In the genomic region with DNA sequence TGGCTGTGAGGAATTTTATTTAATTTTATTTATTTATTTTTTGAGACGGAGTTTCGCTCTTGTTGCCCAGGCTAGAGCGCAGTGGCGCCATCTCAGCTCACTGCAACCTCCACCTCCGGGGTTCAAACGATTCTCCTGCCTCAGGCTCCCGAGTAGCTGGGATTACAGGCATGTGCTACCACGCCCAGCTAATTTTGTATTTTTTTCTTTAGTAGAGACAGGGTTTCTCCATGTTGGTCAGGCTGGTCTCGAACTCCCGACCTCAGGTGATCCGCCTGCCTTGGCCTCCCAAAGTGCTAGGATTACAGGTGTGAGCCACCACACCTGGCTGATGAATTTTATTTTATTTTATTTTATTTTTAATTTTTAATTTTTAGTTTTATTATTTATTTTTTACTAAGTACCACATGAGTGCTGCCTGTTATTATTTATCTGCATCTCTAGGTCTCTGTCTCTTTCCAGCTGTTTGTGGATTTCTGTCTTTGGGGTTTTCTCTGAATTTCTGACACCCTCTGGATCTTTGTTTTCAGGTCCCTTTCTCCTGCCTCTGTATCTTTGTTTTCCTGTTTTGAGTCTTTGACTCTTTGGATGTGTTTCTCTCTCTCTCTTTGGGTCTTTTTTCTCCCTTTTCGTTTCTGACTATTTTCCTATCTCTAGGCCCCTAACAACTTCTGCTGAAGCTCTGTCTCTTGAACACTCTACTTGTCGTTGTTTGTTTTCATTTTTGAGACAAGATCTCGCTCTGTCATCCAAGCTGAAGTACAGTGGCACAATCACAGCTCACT, we compare ENCODE assay signal across 1 cellular context.
TF ChIP-seq lines count a peak whose summit lies in the region.

No MANE protein-coding gene starts in this region.

TF ChIP-seq in HEK293, 187 proteins besides CTCF, POLR2A, EP300 and RAD21:
- TF ChIP-seq ZNF777 (tag by site-specific recombination; IDR thresholded peaks at IDR 0.05; ENCODE audit: borderline replicate concordance): 0 out of 2 replicates have a peak, but pooled peaks have one; percentile 18
- TF ChIP-seq BCL11B (tag by site-specific recombination; IDR thresholded peaks at IDR 0.05; ENCODE audit: low read depth): peak; percentile 71; the same call in 1 of the 2 replicates
- 0 out of 2 replicates have a peak, but pooled peaks have one; percentile 5 for TF ChIP-seq ZNF335 (tag by site-specific recombination; conservative IDR thresholded peaks at IDR 0.05)
- TF ChIP-seq ZNF391 (tag by site-specific recombination; IDR thresholded peaks at IDR 0.05; ENCODE audit: borderline replicate concordance, low read depth): peak; percentile 49; the same call in 1 of the 2 replicates
- TF ChIP-seq PRDM1 (tag by site-specific recombination; IDR thresholded peaks at IDR 0.05): peak; percentile 41; the same call in 1 of the 2 replicates
- TF ChIP-seq, protein P1, sequence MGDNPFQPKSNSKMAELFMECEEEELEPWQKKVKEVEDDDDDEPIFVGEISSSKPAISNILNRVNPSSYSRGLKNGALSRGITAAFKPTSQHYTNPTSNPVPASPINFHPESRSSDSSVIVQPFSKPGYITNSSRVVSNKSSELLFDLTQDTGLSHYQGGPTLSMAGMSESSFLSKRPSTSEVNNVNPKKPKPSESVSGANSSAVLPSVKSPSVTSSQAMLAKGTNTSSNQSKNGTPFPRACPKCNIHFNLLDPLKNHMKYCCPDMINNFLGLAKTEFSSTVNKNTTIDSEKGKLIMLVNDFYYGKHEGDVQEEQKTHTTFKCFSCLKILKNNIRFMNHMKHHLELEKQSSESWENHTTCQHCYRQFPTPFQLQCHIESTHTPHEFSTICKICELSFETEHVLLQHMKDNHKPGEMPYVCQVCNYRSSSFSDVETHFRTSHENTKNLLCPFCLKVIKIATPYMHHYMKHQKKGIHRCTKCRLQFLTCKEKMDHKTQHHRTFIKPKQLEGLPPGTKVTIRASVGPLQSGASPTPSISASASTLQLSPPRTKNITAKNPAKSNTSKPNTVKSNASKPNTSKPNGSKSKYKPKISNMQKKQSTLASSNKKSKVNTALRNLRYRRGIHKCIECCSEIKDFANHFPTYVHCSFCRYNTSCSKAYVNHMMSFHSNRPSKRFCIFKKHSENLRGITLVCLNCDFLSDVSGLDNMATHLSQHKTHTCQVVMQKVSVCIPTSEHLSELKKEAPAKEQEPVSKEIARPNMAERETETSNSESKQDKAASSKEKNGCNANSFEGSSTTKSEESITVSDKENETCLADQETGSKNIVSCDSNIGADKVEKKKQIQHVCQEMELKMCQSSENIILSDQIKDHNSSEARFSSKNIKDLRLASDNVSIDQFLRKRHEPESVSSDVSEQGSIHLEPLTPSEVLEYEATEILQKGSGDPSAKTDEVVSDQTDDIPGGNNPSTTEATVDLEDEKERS (tag by site-specific recombination; IDR thresholded peaks at IDR 0.05): 0 out of 2 replicates have a peak, but pooled peaks have one; percentile 35
- 0 out of 2 replicates have a peak, but pooled peaks have one; percentile 24 for TF ChIP-seq ZNF624 (tag by site-specific recombination; IDR thresholded peaks at IDR 0.05)
- peak; percentile 67; the same call in 1 of the 2 replicates for TF ChIP-seq ZNF664 (tag by site-specific recombination; IDR thresholded peaks at IDR 0.05)
- TF ChIP-seq ZNF837 (tag by site-specific recombination; IDR thresholded peaks at IDR 0.05): 0 out of 2 replicates have a peak, but pooled peaks have one; percentile 36
- TF ChIP-seq, protein P2, sequence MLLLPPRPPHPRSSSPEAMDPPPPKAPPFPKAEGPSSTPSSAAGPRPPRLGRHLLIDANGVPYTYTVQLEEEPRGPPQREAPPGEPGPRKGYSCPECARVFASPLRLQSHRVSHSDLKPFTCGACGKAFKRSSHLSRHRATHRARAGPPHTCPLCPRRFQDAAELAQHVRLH (tag by site-specific recombination; IDR thresholded peaks at IDR 0.05): peak; percentile 86
- TF ChIP-seq, protein P3, sequence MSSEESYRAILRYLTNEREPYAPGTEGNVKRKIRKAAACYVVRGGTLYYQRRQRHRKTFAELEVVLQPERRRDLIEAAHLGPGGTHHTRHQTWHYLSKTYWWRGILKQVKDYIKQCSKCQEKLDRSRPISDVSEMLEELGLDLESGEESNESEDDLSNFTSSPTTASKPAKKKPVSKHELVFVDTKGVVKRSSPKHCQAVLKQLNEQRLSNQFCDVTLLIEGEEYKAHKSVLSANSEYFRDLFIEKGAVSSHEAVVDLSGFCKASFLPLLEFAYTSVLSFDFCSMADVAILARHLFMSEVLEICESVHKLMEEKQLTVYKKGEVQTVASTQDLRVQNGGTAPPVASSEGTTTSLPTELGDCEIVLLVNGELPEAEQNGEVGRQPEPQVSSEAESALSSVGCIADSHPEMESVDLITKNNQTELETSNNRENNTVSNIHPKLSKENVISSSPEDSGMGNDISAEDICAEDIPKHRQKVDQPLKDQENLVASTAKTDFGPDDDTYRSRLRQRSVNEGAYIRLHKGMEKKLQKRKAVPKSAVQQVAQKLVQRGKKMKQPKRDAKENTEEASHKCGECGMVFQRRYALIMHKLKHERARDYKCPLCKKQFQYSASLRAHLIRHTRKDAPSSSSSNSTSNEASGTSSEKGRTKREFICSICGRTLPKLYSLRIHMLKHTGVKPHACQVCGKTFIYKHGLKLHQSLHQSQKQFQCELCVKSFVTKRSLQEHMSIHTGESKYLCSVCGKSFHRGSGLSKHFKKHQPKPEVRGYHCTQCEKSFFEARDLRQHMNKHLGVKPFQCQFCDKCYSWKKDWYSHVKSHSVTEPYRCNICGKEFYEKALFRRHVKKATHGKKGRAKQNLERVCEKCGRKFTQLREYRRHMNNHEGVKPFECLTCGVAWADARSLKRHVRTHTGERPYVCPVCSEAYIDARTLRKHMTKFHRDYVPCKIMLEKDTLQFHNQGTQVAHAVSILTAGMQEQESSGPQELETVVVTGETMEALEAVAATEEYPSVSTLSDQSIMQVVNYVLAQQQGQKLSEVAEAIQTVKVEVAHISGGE (tag by site-specific recombination; conservative IDR thresholded peaks at IDR 0.05; ENCODE audit: low read depth): peak; percentile 22; the same call in 1 of the 2 replicates
- 0 out of 2 replicates have a peak, but pooled peaks have one; percentile 12 for TF ChIP-seq ZSCAN23 (tag by site-specific recombination; IDR thresholded peaks at IDR 0.05)
